Comparison of ENCODE assay signal across 7 cellular contexts in genomic region chr9:137242329-137243204, GRCh38. TPM values are rescaled to one million over a fixed set of nuclear protein-coding genes. Genes with fewer than 3 reads are reported as not detected.
DNase-seq lines count a peak whose midpoint lies in the region; ATAC-seq and TF ChIP-seq lines count a peak whose summit lies in the region.

No MANE protein-coding gene starts in this region.

- H3K27ac ChIP-seq in HL-60 (replicated peaks) (peak overlapping the region; percentile 65), iPS-18a (ENCODE audit: low read length) (no peak overlapping the region)

- peaks cover 18% of the 10 kb centered on the region for H3K36me3 ChIP-seq in iPS-18a (ENCODE audit: control insufficient read depth, low read depth, low read length)

- no peaks in the 10 kb centered on the region for H3K9me3 ChIP-seq in iPS-18a (ENCODE audit: control insufficient read depth, low read depth, low read length)

- DNase-seq in HL-60 (ENCODE audit: low read depth in 1 of 2, low spot score in 1 of 2) (no peak), NK-92 (lab: John Stamatoyannopoulos, UW; ENCODE audit: unreplicated experiment) (no peak), DMS53 (lab: John Stamatoyannopoulos, UW) (no peak)
- DNase-seq in stimulated activated naive CD8-positive, alpha-beta T cell treated with anti-CD3 and anti-CD28 coated beads, Interleukin-15, amount 100 ng/mL, for 72 hours, result no peak

- peak overlapping the region; percentile 82 for H3K4me3 Mint-ChIP-seq in activated T-helper 17 cell treated with anti-CD3 and anti-CD28 coated beads, Interleukin-2, amount 50 U/mL, for 72 hours
- H3K4me3 Mint-ChIP-seq in stimulated activated naive CD8-positive, alpha-beta T cell treated with anti-CD3 and anti-CD28 coated beads, Interleukin-15, amount 100 ng/mL, for 72 hours, result peak overlapping the region; percentile 81 to 82

- H3K9ac ChIP-seq in iPS-18a (ENCODE audit: low read length), result peak overlapping the region; percentile 63

- H3K4me3 ChIP-seq in HL-60 (replicated peaks; ENCODE audit: insufficient read depth, low read length) (peak overlapping the region; percentile 97), iPS-18a (ENCODE audit: low read length) (peak overlapping the region; percentile 77)

- peaks cover 34% of the 10 kb centered on the region for H3K36me3 Mint-ChIP-seq in activated T-helper 17 cell treated with anti-CD3 and anti-CD28 coated beads, Interleukin-2, amount 50 U/mL, for 72 hours (ENCODE audit: low read depth)

- H3K9me3 Mint-ChIP-seq in activated T-helper 17 cell treated with anti-CD3 and anti-CD28 coated beads, Interleukin-2, amount 50 U/mL, for 72 hours, result no peaks in the 10 kb centered on the region
- H3K9me3 Mint-ChIP-seq in stimulated activated naive CD8-positive, alpha-beta T cell treated with anti-CD3 and anti-CD28 coated beads, Interleukin-15, amount 100 ng/mL, for 72 hours, result no peaks in the 10 kb centered on the region

- no peak for ATAC-seq in activated T-helper 17 cell treated with anti-CD3 and anti-CD28 coated beads, Interleukin-2, amount 50 U/mL, for 72 hours (replicated peaks)
- no peak for ATAC-seq in stimulated activated naive CD8-positive, alpha-beta T cell treated with anti-CD3 and anti-CD28 coated beads, Interleukin-15, amount 100 ng/mL, for 72 hours
- ATAC-seq in GM21825 (IDR thresholded peaks at IDR 0.05; ENCODE audit: unreplicated experiment), result no peak

- no peak for TF ChIP-seq CTCF in HL-60 (IDR thresholded peaks at IDR 0.05; ENCODE audit: insufficient read depth, low read length)

- peaks cover 12% of the 10 kb centered on the region for H3K4me1 ChIP-seq in iPS-18a (ENCODE audit: control insufficient read depth, low read depth, low read length)

- H3K4me1 Mint-ChIP-seq in activated T-helper 17 cell treated with anti-CD3 and anti-CD28 coated beads, Interleukin-2, amount 50 U/mL, for 72 hours, result peaks cover 5% of the 10 kb centered on the region
- H3K4me1 Mint-ChIP-seq in stimulated activated naive CD8-positive, alpha-beta T cell treated with anti-CD3 and anti-CD28 coated beads, Interleukin-15, amount 100 ng/mL, for 72 hours, result peaks cover 54% of the 10 kb centered on the region

- no peaks in the 10 kb centered on the region for H3K27me3 Mint-ChIP-seq in activated T-helper 17 cell treated with anti-CD3 and anti-CD28 coated beads, Interleukin-2, amount 50 U/mL, for 72 hours
- H3K27me3 Mint-ChIP-seq in stimulated activated naive CD8-positive, alpha-beta T cell treated with anti-CD3 and anti-CD28 coated beads, Interleukin-15, amount 100 ng/mL, for 72 hours, result no peaks in the 10 kb centered on the region

- peak overlapping the region; percentile 46 for H3K27ac Mint-ChIP-seq in activated T-helper 17 cell treated with anti-CD3 and anti-CD28 coated beads, Interleukin-2, amount 50 U/mL, for 72 hours
- peak overlapping the region; percentile 78 to 94 for H3K27ac Mint-ChIP-seq in stimulated activated naive CD8-positive, alpha-beta T cell treated with anti-CD3 and anti-CD28 coated beads, Interleukin-15, amount 100 ng/mL, for 72 hours

- H3K27me3 ChIP-seq in HL-60 (ENCODE audit: insufficient read depth, poor library complexity, severe bottlenecking) (no peaks in the 10 kb centered on the region), iPS-18a (ENCODE audit: control insufficient read depth, insufficient read depth, low read length) (no peaks in the 10 kb centered on the region)

RNA-seq across cellular contexts. Expression of gene TUBB4B, which starts 1.5 kb away (rescaled TPM):
- 100 to 1,000 TPM; 232 to 372 TPM for total RNA-seq in activated T-helper 17 cell treated with anti-CD3 and anti-CD28 coated beads, Interleukin-2, amount 50 U/mL, for 72 hours

RNA-seq across cellular contexts. Expression of gene STPG3, which starts 8.5 kb away (rescaled TPM):
- total RNA-seq in activated T-helper 17 cell treated with anti-CD3 and anti-CD28 coated beads, Interleukin-2, amount 50 U/mL, for 72 hours, result not detected

RNA-seq across cellular contexts. Expression of gene SLC34A3, which starts 11.9 kb away (rescaled TPM):
- not detected for total RNA-seq in activated T-helper 17 cell treated with anti-CD3 and anti-CD28 coated beads, Interleukin-2, amount 50 U/mL, for 72 hours

RNA-seq across cellular contexts. Expression of gene NELFB, which starts 12.6 kb away (rescaled TPM):
- 10 to 100 TPM; 43.6 to 78.0 TPM for total RNA-seq in activated T-helper 17 cell treated with anti-CD3 and anti-CD28 coated beads, Interleukin-2, amount 50 U/mL, for 72 hours

RNA-seq across cellular contexts. Expression of gene RNF224, which starts 15.3 kb away (rescaled TPM):
- under 1 TPM in 1 of 2 donors, not detected in 1; 0.17 TPM for total RNA-seq in activated T-helper 17 cell treated with anti-CD3 and anti-CD28 coated beads, Interleukin-2, amount 50 U/mL, for 72 hours
